27 cellular contexts compared by ENCODE assay signal in genomic region chr9:2889023-2889422, GRCh38.
"Had no signal": no experiment of that assay in that cellular context is flagged by ENCODE, and none has a peak within 500 bp of the region (broad histone marks: within the 10 kb centered on the region; RNA-seq: fewer than 3 reads in every experiment).

No MANE protein-coding gene starts in this region.

- DNase-seq: activated B cell treated with CpG ODN at 0.5 μM for 24 hours; activated CD4-positive, alpha-beta T cell treated with anti-CD3 and anti-CD28 coated beads for 48 hours; activated CD4-positive, alpha-beta T cell treated with anti-CD3 and anti-CD28 coated beads, Interleukin-2, amount 50 U/mL, for 1 hour; activated CD4-positive, alpha-beta T cell treated with anti-CD3 and anti-CD28 coated beads, Interleukin-2, amount 50 U/mL, for 48 hours; activated CD8-positive, alpha-beta memory T cell treated with anti-CD3 and anti-CD28 coated beads for 24 hours; activated CD8-positive, alpha-beta T cell treated with anti-CD3 and anti-CD28 coated beads for 36 hours; activated effector memory CD4-positive, alpha-beta T cell treated with Interleukin-2 at 50 U/mL for 16 hours; activated gamma-delta T cell treated with Interleukin-2 at 50 U/mL for 16 hours; activated naive CD4-positive, alpha-beta T cell treated with anti-CD3 and anti-CD28 coated beads, Interleukin-2, amount 50 U/mL, for 16 hours; activated naive CD4-positive, alpha-beta T cell treated with Interleukin-2 at 50 U/mL for 16 hours; activated T-cell treated with anti-CD3 and anti-CD28 coated beads, Interleukin-2, amount 50 U/mL, for 4 hours; amniotic stem cell; anterior cingulate cortex; brain microvascular endothelial cell; dorsolateral prefrontal cortex; effector memory CD4-positive, alpha-beta T cell; endodermal cell; foreskin fibroblast; head of caudate nucleus; T1000; WERI-Rb-1 had no signal

- ATAC-seq: activated CD4-positive, CD25-positive, alpha-beta regulatory T cell treated with anti-CD3 and anti-CD28 coated beads, Interleukin-2, amount 50 U/mL, for 24 hours; activated CD8-positive, alpha-beta T cell treated with anti-CD3 and anti-CD28 coated beads for 36 hours; activated T-cell treated with anti-CD3 and anti-CD28 coated beads, Interleukin-2, amount 50 U/mL, for 4 hours; activated T-helper 17 cell treated with anti-CD3 and anti-CD28 coated beads, Interleukin-2, amount 50 U/mL, for 72 hours; esophagus mucosa had no signal

- FAIRE-seq: astrocyte, bronchial epithelial cell, frontal cortex had no signal
